Comparison of ENCODE assay signal across 14 cellular contexts in the genomic region with DNA sequence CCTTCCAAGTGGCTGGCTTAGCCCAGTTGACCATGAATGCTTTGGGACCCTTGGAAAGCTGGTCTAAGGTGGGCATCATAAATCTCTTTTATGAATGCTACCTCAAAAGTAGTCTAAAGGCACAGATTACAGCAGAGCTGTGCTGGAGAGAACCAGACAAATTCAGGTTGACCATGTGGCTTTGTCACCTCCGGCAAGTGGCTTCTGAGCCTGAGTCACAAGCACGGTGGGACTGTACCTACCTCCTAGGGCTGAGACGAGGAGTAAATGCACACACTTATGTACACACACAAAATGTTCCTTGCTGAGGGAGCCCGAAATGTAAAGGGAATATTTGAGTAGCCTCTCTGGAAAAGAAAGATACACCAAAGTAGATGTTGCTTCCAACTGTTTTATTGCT.
DNase-seq lines count a peak whose midpoint lies in the region; ATAC-seq and TF ChIP-seq lines count a peak whose summit lies in the region.
"Had no signal": no experiment of that assay in that cellular context is flagged by ENCODE, and none has a peak within 500 bp of the region (broad histone marks: within the 10 kb centered on the region; RNA-seq: fewer than 3 reads in every experiment).

No MANE protein-coding gene starts in this region.

- peak; percentile 82 for ATAC-seq in CD8-positive, alpha-beta T cell
- ATAC-seq in natural killer cell (peak; percentile 78 to 88 (median 88)), HG02763 (IDR thresholded peaks at IDR 0.05; ENCODE audit: unreplicated experiment) (no peak), foreskin keratinocyte (no peak)
- ATAC-seq: mucosa of descending colon had no signal

- POLR2A ChIA-PET in CD8-positive, alpha-beta T cell (lab: Charles Lee), result interaction anchor here (0.6 to 2.3 kb wide), 4 partner anchors 18 to 255 kb away, joined by 3 to 8 read pairs (median 4); no protein-coding TSS in a partner anchor
- POLR2A ChIA-PET in activated CD4-positive, alpha-beta memory T cell treated with anti-CD3 and anti-CD28 coated beads, Interleukin-2, amount 10 ng/mL, durations not matched to agents 7 days and 5 days (lab: Charles Lee), result interaction anchor here (0.8 to 3.7 kb wide), 13 partner anchors 14 to 211 kb away, joined by 3 to 38 read pairs (median 4); a partner anchor contains a TSS

- H3K27me3 Mint-ChIP-seq in CD8-positive, alpha-beta T cell (ENCODE audit: low read depth), result no peaks in the 10 kb centered on the region
- no peaks in the 10 kb centered on the region for H3K27me3 Mint-ChIP-seq in activated CD4-positive, alpha-beta memory T cell treated with anti-CD3 and anti-CD28 coated beads, Interleukin-2, amount 10 ng/mL, durations not matched to agents 7 days and 5 days
- H3K27me3 Mint-ChIP-seq in natural killer cell (ENCODE audit: low read depth in 2 of 2), result no peaks in the 10 kb centered on the region

- peaks cover 13% of the 10 kb centered on the region for H3K36me3 ChIP-seq in CD8-positive, alpha-beta T cell (ENCODE audit: insufficient read depth, low read length)
- no peaks in the 10 kb centered on the region for H3K36me3 ChIP-seq in HUES48 (ENCODE audit: control insufficient read depth, insufficient read depth, low read length)

- H3K4me1 ChIP-seq in CD8-positive, alpha-beta T cell (ENCODE audit: insufficient read depth, low read length), result peaks cover 9% of the 10 kb centered on the region
- H3K4me1 ChIP-seq in HUES48 (ENCODE audit: control insufficient read depth, insufficient read depth, low read length), result peaks cover 38% of the 10 kb centered on the region
- peaks cover 8% of the 10 kb centered on the region for H3K4me1 ChIP-seq in foreskin keratinocyte

- H3K4me3 Mint-ChIP-seq in CD8-positive, alpha-beta T cell, result no peak overlapping the region
- H3K4me3 Mint-ChIP-seq in activated CD4-positive, alpha-beta memory T cell treated with anti-CD3 and anti-CD28 coated beads, Interleukin-2, amount 10 ng/mL, durations not matched to agents 7 days and 5 days, result no peak overlapping the region
- H3K4me3 Mint-ChIP-seq in natural killer cell, result peak overlapping the region; percentile 13

- H3K9me3 Mint-ChIP-seq in CD8-positive, alpha-beta T cell, result no peaks in the 10 kb centered on the region
- H3K9me3 Mint-ChIP-seq in activated CD4-positive, alpha-beta memory T cell treated with anti-CD3 and anti-CD28 coated beads, Interleukin-2, amount 10 ng/mL, durations not matched to agents 7 days and 5 days, result no peaks in the 10 kb centered on the region
- H3K9me3 Mint-ChIP-seq in natural killer cell, result no peaks in the 10 kb centered on the region

- no peak overlapping the region for H3K9ac ChIP-seq in HUES48 (ENCODE audit: low read depth, low read length)
- H3K9ac ChIP-seq: BLaER1 treated with 17β-estradiol and CSF1 and Interleukin-3, amounts not matched to agents 10 nM and 100 nM had no signal

- intact Hi-C loops in CD8-positive, alpha-beta T cell (cut with DNase I, micrococcal nuclease), result loop anchor here (1.0 to 5.0 kb wide), 5 partner anchors 14 to 209 kb away; a partner anchor contains a TSS
- intact Hi-C loops in natural killer cell (cut with micrococcal nuclease), result loop anchor here (1.0 to 5.0 kb wide), 5 partner anchors 12 to 209 kb away; a partner anchor contains a TSS

- no peak overlapping the region for H3K27ac ChIP-seq in CD8-positive, alpha-beta T cell (ENCODE audit: low read depth, low read length)
- H3K27ac ChIP-seq in HUES48 (ENCODE audit: low read depth, low read length) (peak overlapping the region; percentile 22), foreskin keratinocyte (no peak overlapping the region)
- H3K27ac ChIP-seq: BLaER1 treated with 17β-estradiol and CSF1 and Interleukin-3, amounts not matched to agents 10 nM and 100 nM; heart left ventricle had no signal

- no peak overlapping the region for H3K4me3 ChIP-seq in CD8-positive, alpha-beta T cell (ENCODE audit: low read depth, low read length)
- H3K4me3 ChIP-seq in HUES48 (ENCODE audit: low read depth, low read length), result no peak overlapping the region
- H3K4me3 ChIP-seq: BLaER1 treated with 17β-estradiol and CSF1 and Interleukin-3, amounts not matched to agents 10 nM and 100 nM; heart left ventricle; mucosa of descending colon had no signal

- peaks cover 38% of the 10 kb centered on the region for H3K4me1 Mint-ChIP-seq in CD8-positive, alpha-beta T cell (ENCODE audit: low read depth)
- peaks cover 77% of the 10 kb centered on the region for H3K4me1 Mint-ChIP-seq in activated CD4-positive, alpha-beta memory T cell treated with anti-CD3 and anti-CD28 coated beads, Interleukin-2, amount 10 ng/mL, durations not matched to agents 7 days and 5 days
- peaks cover 74 to 76% of the 10 kb centered on the region in 2 donors for H3K4me1 Mint-ChIP-seq in natural killer cell

- peak overlapping the region; percentile 28 for H3K27ac Mint-ChIP-seq in CD8-positive, alpha-beta T cell
- peak overlapping the region; percentile 61 for H3K27ac Mint-ChIP-seq in activated CD4-positive, alpha-beta memory T cell treated with anti-CD3 and anti-CD28 coated beads, Interleukin-2, amount 10 ng/mL, durations not matched to agents 7 days and 5 days
- peak overlapping the region; percentile 80 to 86 for H3K27ac Mint-ChIP-seq in natural killer cell
- H3K27ac Mint-ChIP-seq: progenitor cell of endocrine pancreas had no signal

- peaks cover 45% of the 10 kb centered on the region for H3K36me3 Mint-ChIP-seq in CD8-positive, alpha-beta T cell
- H3K36me3 Mint-ChIP-seq in activated CD4-positive, alpha-beta memory T cell treated with anti-CD3 and anti-CD28 coated beads, Interleukin-2, amount 10 ng/mL, durations not matched to agents 7 days and 5 days (ENCODE audit: low read depth), result peaks cover 64% of the 10 kb centered on the region
- no peaks in the 10 kb centered on the region for H3K36me3 Mint-ChIP-seq in natural killer cell

- TF ChIP-seq CTCF in CD8-positive, alpha-beta T cell (IDR thresholded peaks at IDR 0.05), result no peak
- TF ChIP-seq CTCF in natural killer cell (IDR thresholded peaks at IDR 0.05), result no peak
- TF ChIP-seq CTCF in foreskin keratinocyte (conservative IDR thresholded peaks at IDR 0.05), result no peak

- H3K27me3 ChIP-seq in CD8-positive, alpha-beta T cell (ENCODE audit: insufficient read depth, low read length), result no peaks in the 10 kb centered on the region
- H3K27me3 ChIP-seq in HUES48 (ENCODE audit: control insufficient read depth, insufficient read depth, low read length) (peaks cover 3% of the 10 kb centered on the region; the same call in 1 of the 2 replicates), foreskin keratinocyte (no peaks in the 10 kb centered on the region)
- H3K27me3 ChIP-seq: BLaER1 treated with 17β-estradiol and CSF1 and Interleukin-3, amounts not matched to agents 10 nM and 100 nM; heart left ventricle had no signal

- peak in 4 of 7 experiments; percentile 29 to 55 (median 46) for DNase-seq in CD8-positive, alpha-beta T cell
- peak; percentile 62 for DNase-seq in activated CD4-positive, alpha-beta memory T cell treated with anti-CD3 and anti-CD28 coated beads, Interleukin-2, amount 10 ng/mL, durations not matched to agents 7 days and 5 days
- DNase-seq in natural killer cell, result no peak
- DNase-seq in occipital lobe (lab: John Stamatoyannopoulos, UW), result no peak
- DNase-seq in foreskin keratinocyte, result no peak
- DNase-seq in OCI-M1 (lab: John Stamatoyannopoulos, UW), result no peak
- DNase-seq: heart left ventricle, NCI-H187, Right ventricle myocardium superior had no signal

- no peaks in the 10 kb centered on the region for H3K9me3 ChIP-seq in CD8-positive, alpha-beta T cell (ENCODE audit: low read length)
- H3K9me3 ChIP-seq in HUES48 (ENCODE audit: control insufficient read depth, insufficient read depth, low read length), result no peaks in the 10 kb centered on the region
- H3K9me3 ChIP-seq: heart left ventricle, mucosa of descending colon had no signal

- CTCF ChIA-PET in CD8-positive, alpha-beta T cell (lab: Charles Lee), result interaction anchor here (0.8 to 3.4 kb wide), 26 partner anchors 14 to 236 kb away, joined by 3 to 30 read pairs (median 6); a partner anchor contains a TSS
- CTCF ChIA-PET in activated CD4-positive, alpha-beta memory T cell treated with anti-CD3 and anti-CD28 coated beads, Interleukin-2, amount 10 ng/mL, durations not matched to agents 7 days and 5 days (lab: Charles Lee), result interaction anchor here (0.5 to 3.7 kb wide), 28 partner anchors 9 to 263 kb away, joined by 3 to 74 read pairs (median 4); a partner anchor contains a TSS

Comparison
In these comparisons a context has a peak if more than half of its experiments do, and no peak if none do; other contexts are left out.
1. ATAC-seq: peak in CD8-positive, alpha-beta T cell (single experiment) and natural killer cell (3 of 3); none in HG02763 (single experiment) and foreskin keratinocyte (single experiment).
2. DNase-seq: peak in CD8-positive, alpha-beta T cell (4 of 7) and activated CD4-positive, alpha-beta memory T cell treated with anti-CD3 and anti-CD28 coated beads, Interleukin-2, amount 10 ng/mL, durations not matched to agents 7 days and 5 days (single experiment); none in natural killer cell (single experiment), occipital lobe (single experiment), foreskin keratinocyte (0 of 2) and OCI-M1 (single experiment).
3. H3K27ac Mint-ChIP-seq: peak in every context shown above with its lines; median percentile 83 in natural killer cell; 61 in activated CD4-positive, alpha-beta memory T cell treated with anti-CD3 and anti-CD28 coated beads, Interleukin-2, amount 10 ng/mL, durations not matched to agents 7 days and 5 days; 28 in CD8-positive, alpha-beta T cell.